In the genomic region with DNA sequence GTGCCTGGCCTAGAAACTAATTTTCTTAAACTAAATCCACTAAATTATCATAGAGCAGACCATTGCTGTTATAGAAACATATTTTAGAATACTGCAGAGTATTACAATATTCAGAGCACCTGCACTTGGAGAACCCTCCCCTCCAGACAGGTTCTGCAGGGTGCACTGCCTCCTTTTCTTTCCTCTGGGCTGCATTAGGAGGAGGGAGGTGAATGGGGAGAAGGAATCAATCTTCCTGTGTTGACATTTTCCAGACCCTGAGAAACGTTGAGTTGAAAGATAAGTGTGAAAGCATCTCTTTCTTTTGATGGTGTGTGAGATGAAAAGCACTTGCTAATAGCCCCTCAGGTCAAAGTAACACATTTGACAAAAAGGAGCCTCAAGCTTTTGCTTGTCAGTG, we compare ENCODE assay signal across 17 cellular contexts. TPM values are rescaled to one million over a fixed set of nuclear protein-coding genes. Genes with fewer than 3 reads are reported as not detected.
DNase-seq lines count a peak whose midpoint lies in the region; ATAC-seq and TF ChIP-seq lines count a peak whose summit lies in the region.
"Had no signal": no experiment of that assay in that cellular context is flagged by ENCODE, and none has a peak within 500 bp of the region (broad histone marks: within the 10 kb centered on the region; RNA-seq: fewer than 3 reads in every experiment).

No MANE protein-coding gene starts in this region.

- H3K36me3 ChIP-seq in OCI-LY1 (ENCODE audit: insufficient read depth, low read length): no peaks in the 10 kb centered on the region
- no peaks in the 10 kb centered on the region for H3K36me3 ChIP-seq in thyroid gland
- no peaks in the 10 kb centered on the region for H3K36me3 ChIP-seq in mesenchymal stem cell (ENCODE audit: control insufficient read depth in 1 of 2, insufficient read depth in 2 of 2, low read depth in 1 of 2, low read length in 2 of 2)
- H3K36me3 ChIP-seq: lower lobe of right lung had no signal

- H2BK12ac ChIP-seq in mesenchymal stem cell (ENCODE audit: low read length in 2 of 2): no peak overlapping the region

- H3K9me2 ChIP-seq in OCI-LY1 (ENCODE audit: low read depth, low read length): no peaks in the 10 kb centered on the region

- H3K14ac ChIP-seq in mesenchymal stem cell (ENCODE audit: low read length in 2 of 2): no peak overlapping the region

- H3K4me1 Mint-ChIP-seq in activated T-cell treated with anti-CD3 and anti-CD28 coated beads, Interleukin-2, amount 50 U/mL, for 24 hours (ENCODE audit: low read depth): peaks cover 70% of the 10 kb centered on the region
- H3K4me1 Mint-ChIP-seq in central memory CD8-positive, alpha-beta T cell: peaks cover 61% of the 10 kb centered on the region

- H4K91ac ChIP-seq in mesenchymal stem cell (ENCODE audit: low read length): no peak overlapping the region

- H4K8ac ChIP-seq in mesenchymal stem cell (ENCODE audit: low read length): no peak overlapping the region

- peaks cover 23% of the 10 kb centered on the region for H3K79me1 ChIP-seq in mesenchymal stem cell (replicated peaks; ENCODE audit: low read length, poor library complexity, severe bottlenecking)

- no peak for TF ChIP-seq CTCF in OCI-LY1 (IDR thresholded peaks at IDR 0.05; ENCODE audit: low read length)
- TF ChIP-seq CTCF in thyroid gland (IDR thresholded peaks at IDR 0.05): no peak

- no peak for DNase-seq in activated T-cell treated with anti-CD3 and anti-CD28 coated beads, Interleukin-2, amount 50 U/mL, for 24 hours
- DNase-seq in activated T-cell treated with anti-CD3 and anti-CD28 coated beads for 4 hours (no peak), thyroid gland (no peak), mesenchymal stem cell (no peak)
- no peak for DNase-seq in central memory CD8-positive, alpha-beta T cell (ENCODE audit: low spot score in 2 of 2)
- DNase-seq: activated CD8-positive, alpha-beta memory T cell treated with anti-CD3 and anti-CD28 coated beads for 24 hours; GDM1; IMR-90; lower lobe of right lung; NCI-H1417 treated with DMSO at 0.1 percent for 48 hours; right cardiac atrium; SHP77; stimulated activated CD4-positive, alpha-beta T cell treated with anti-CD3 and anti-CD28 coated beads, Interleukin-12 subunit alpha, Interleukin-12 subunit beta, amount 100 ng/mL, for 4 hours had no signal

- H2BK15ac ChIP-seq in mesenchymal stem cell (ENCODE audit: low read depth, poor library complexity, severe bottlenecking): no peak overlapping the region

- H3K4me1 ChIP-seq in OCI-LY1 (ENCODE audit: insufficient read depth, low read length, severe bottlenecking): peaks cover 87% of the 10 kb centered on the region
- H3K4me1 ChIP-seq in thyroid gland: peaks cover 46 to 61% of the 10 kb centered on the region in 2 donors
- no peaks in the 10 kb centered on the region for H3K4me1 ChIP-seq in mesenchymal stem cell (ENCODE audit: control insufficient read depth, insufficient read depth, low read depth, low read length)

- no peak overlapping the region for H2BK5ac ChIP-seq in mesenchymal stem cell (ENCODE audit: low read depth, low read length, poor library complexity, severe bottlenecking)

- no peaks in the 10 kb centered on the region for H3K36me3 Mint-ChIP-seq in activated T-cell treated with anti-CD3 and anti-CD28 coated beads, Interleukin-2, amount 50 U/mL, for 24 hours (ENCODE audit: low read depth)
- H3K36me3 Mint-ChIP-seq in central memory CD8-positive, alpha-beta T cell (ENCODE audit: insufficient read depth): peaks cover 20% of the 10 kb centered on the region
- H3K36me3 Mint-ChIP-seq: WTC11 had no signal

- ATAC-seq in central memory CD8-positive, alpha-beta T cell (replicated peaks; ENCODE audit: extremely low read depth, poor library complexity, severe bottlenecking): no peak
- ATAC-seq in GM19463 (IDR thresholded peaks at IDR 0.05; ENCODE audit: unreplicated experiment) (no peak), HG02763 (IDR thresholded peaks at IDR 0.05; ENCODE audit: unreplicated experiment) (no peak)
- ATAC-seq: lower lobe of right lung, right cardiac atrium, WTC11 had no signal

- peaks cover 82% of the 10 kb centered on the region for H3K79me2 ChIP-seq in OCI-LY1 (ENCODE audit: insufficient read depth, low read length)

- no peak for TF ChIP-seq POLR2A in thyroid gland (IDR thresholded peaks at IDR 0.05)

- no peaks in the 10 kb centered on the region for H3K9me3 Mint-ChIP-seq in activated T-cell treated with anti-CD3 and anti-CD28 coated beads, Interleukin-2, amount 50 U/mL, for 24 hours
- no peaks in the 10 kb centered on the region for H3K9me3 Mint-ChIP-seq in central memory CD8-positive, alpha-beta T cell
- H3K9me3 Mint-ChIP-seq: WTC11 had no signal

- H3K4me2 ChIP-seq in OCI-LY1 (ENCODE audit: low read length) (peak overlapping the region; percentile 14; the same call in 1 of the 2 replicates), mesenchymal stem cell (ENCODE audit: low read length, poor library complexity, severe bottlenecking) (no peak overlapping the region)

- H3F3A ChIP-seq in OCI-LY1 (ENCODE audit: insufficient read depth, low read length): no peaks in the 10 kb centered on the region; the same call in 1 of the 2 replicates

- H2BK120ac ChIP-seq in mesenchymal stem cell (ENCODE audit: low read depth, low read length): no peak overlapping the region

- 4 to 19% methylated on average over 1 of the region's 1 CpG for WGBS in thyroid gland, 2 donors
- WGBS in mesenchymal stem cell: 10% methylated on average over 1 of the region's 1 CpG

- H2AFZ ChIP-seq in OCI-LY1 (ENCODE audit: low read length): no peak overlapping the region
- no peak overlapping the region for H2AFZ ChIP-seq in mesenchymal stem cell (ENCODE audit: low read depth, low read length)

- H3K9me3 ChIP-seq in OCI-LY1 (ENCODE audit: low read length): no peaks in the 10 kb centered on the region
- H3K9me3 ChIP-seq in thyroid gland: no peaks in the 10 kb centered on the region
- H3K9me3 ChIP-seq in mesenchymal stem cell (ENCODE audit: control insufficient read depth, low read length): no peaks in the 10 kb centered on the region
- H3K9me3 ChIP-seq: lower lobe of right lung had no signal

- no peak overlapping the region for H2AK5ac ChIP-seq in mesenchymal stem cell (ENCODE audit: low read length, severe bottlenecking)

- H3K4me3 Mint-ChIP-seq in activated T-cell treated with anti-CD3 and anti-CD28 coated beads, Interleukin-2, amount 50 U/mL, for 24 hours: no peak overlapping the region
- peak overlapping the region; percentile 46 for H3K4me3 Mint-ChIP-seq in central memory CD8-positive, alpha-beta T cell
- H3K4me3 Mint-ChIP-seq: WTC11 had no signal

- no peak overlapping the region for H3K18ac ChIP-seq in mesenchymal stem cell (ENCODE audit: low read depth in 1 of 2, low read length in 2 of 2)

- no peak overlapping the region for H3K4ac ChIP-seq in mesenchymal stem cell (ENCODE audit: low read depth in 1 of 2, low read length in 2 of 2)

- H3K23ac ChIP-seq in mesenchymal stem cell (ENCODE audit: low read length in 2 of 2): no peak overlapping the region

- H3K9ac ChIP-seq in OCI-LY1 (ENCODE audit: low read length) (no peak overlapping the region), mesenchymal stem cell (ENCODE audit: low read length) (no peak overlapping the region)

- no peaks in the 10 kb centered on the region for H4K20me1 ChIP-seq in OCI-LY1 (ENCODE audit: insufficient read depth, low read length)

- no peaks in the 10 kb centered on the region for H3K27me3 ChIP-seq in OCI-LY1 (ENCODE audit: insufficient read depth, low read length)
- H3K27me3 ChIP-seq in thyroid gland: no peaks in the 10 kb centered on the region
- H3K27me3 ChIP-seq in mesenchymal stem cell (ENCODE audit: control insufficient read depth in 1 of 2, insufficient read depth in 1 of 2, low read length in 2 of 2): peaks cover 0 to 10% of the 10 kb centered on the region in 2 experiments

- peak overlapping the region; percentile 47 for H3K27ac Mint-ChIP-seq in activated T-cell treated with anti-CD3 and anti-CD28 coated beads, Interleukin-2, amount 50 U/mL, for 24 hours
- peak overlapping the region; percentile 94 for H3K27ac Mint-ChIP-seq in central memory CD8-positive, alpha-beta T cell (ENCODE audit: low read depth)

- H3K4me3 ChIP-seq in OCI-LY1 (ENCODE audit: low read depth, low read length, poor library complexity, severe bottlenecking) (no peak overlapping the region), thyroid gland (replicated peaks in 1 of 3) (no peak overlapping the region), mesenchymal stem cell (ENCODE audit: insufficient read depth in 1 of 2, low read depth in 1 of 2, low read length in 2 of 2) (no peak overlapping the region)
- H3K4me3 ChIP-seq: lower lobe of right lung had no signal

- H3K27ac ChIP-seq in OCI-LY1 (ENCODE audit: low read depth, low read length, poor library complexity, severe bottlenecking): peak overlapping the region; percentile 72
- peak overlapping the region; percentile 31 to 97 (median 48) for H3K27ac ChIP-seq in thyroid gland
- H3K27ac ChIP-seq in mesenchymal stem cell (ENCODE audit: low read length, poor library complexity, severe bottlenecking): no peak overlapping the region
- H3K27ac ChIP-seq: lower lobe of right lung had no signal

- intact Hi-C loops in thyroid gland (cut with DNase I): no loop called here

- no peaks in the 10 kb centered on the region for H3K27me3 Mint-ChIP-seq in activated T-cell treated with anti-CD3 and anti-CD28 coated beads, Interleukin-2, amount 50 U/mL, for 24 hours
- no peaks in the 10 kb centered on the region for H3K27me3 Mint-ChIP-seq in central memory CD8-positive, alpha-beta T cell

RNA-seq across cellular contexts. Expression of a gene that starts 7.3 kb away (rescaled TPM):
- total RNA-seq in thyroid gland: 100 to 1,000 TPM; 314 to 379 (median 342) TPM
- polyA plus RNA-seq in mesenchymal stem cell (2013, experiment 1 of 2): 5.6 TPM
- 6.4 TPM for polyA plus RNA-seq in mesenchymal stem cell (2013, experiment 2 of 2)
